ENCODE assay signal across 2 cellular contexts in genomic region chr16:84640145-84640544, GRCh38.
TF ChIP-seq lines count a peak whose summit lies in the region.

No MANE protein-coding gene starts in this region.

TF ChIP-seq in HepG2, 621 proteins besides CTCF, POLR2A, EP300 and RAD21:
- TF ChIP-seq U2AF1 (optimal IDR thresholded peaks at IDR 0.05; ENCODE audit: low read depth, low read length): no peak
- no peak for TF ChIP-seq FOXO1 (CRISPR knock-in tag; IDR thresholded peaks at IDR 0.05)
- no peak for TF ChIP-seq THAP11 (CRISPR knock-in tag; IDR thresholded peaks at IDR 0.05)
- TF ChIP-seq ZNF580 (CRISPR knock-in tag; IDR thresholded peaks at IDR 0.05; ENCODE audit: borderline replicate concordance, low read depth): no peak
- TF ChIP-seq ZNF768 (CRISPR knock-in tag; IDR thresholded peaks at IDR 0.05): peak; percentile 55; the same call in 1 of the 2 replicates
- TF ChIP-seq, protein P1, sequence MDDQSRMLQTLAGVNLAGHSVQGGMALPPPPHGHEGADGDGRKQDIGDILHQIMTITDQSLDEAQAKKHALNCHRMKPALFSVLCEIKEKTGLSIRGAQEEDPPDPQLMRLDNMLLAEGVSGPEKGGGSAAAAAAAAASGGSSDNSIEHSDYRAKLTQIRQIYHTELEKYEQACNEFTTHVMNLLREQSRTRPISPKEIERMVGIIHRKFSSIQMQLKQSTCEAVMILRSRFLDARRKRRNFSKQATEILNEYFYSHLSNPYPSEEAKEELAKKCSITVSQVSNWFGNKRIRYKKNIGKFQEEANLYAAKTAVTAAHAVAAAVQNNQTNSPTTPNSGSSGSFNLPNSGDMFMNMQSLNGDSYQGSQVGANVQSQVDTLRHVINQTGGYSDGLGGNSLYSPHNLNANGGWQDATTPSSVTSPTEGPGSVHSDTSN (CRISPR knock-in tag; IDR thresholded peaks at IDR 0.05; ENCODE audit: borderline replicate concordance): no peak
- no peak for TF ChIP-seq ZNF496 (CRISPR knock-in tag; IDR thresholded peaks at IDR 0.05; ENCODE audit: insufficient replicate concordance)
- no peak for TF ChIP-seq TP53 (CRISPR knock-in tag; conservative IDR thresholded peaks at IDR 0.05)

TF ChIP-seq in WTC11, 78 proteins besides CTCF, POLR2A, EP300 and RAD21:
- TF ChIP-seq SP1 (CRISPR knock-in tag; conservative IDR thresholded peaks at IDR 0.05): no peak
- TF ChIP-seq, protein P2, sequence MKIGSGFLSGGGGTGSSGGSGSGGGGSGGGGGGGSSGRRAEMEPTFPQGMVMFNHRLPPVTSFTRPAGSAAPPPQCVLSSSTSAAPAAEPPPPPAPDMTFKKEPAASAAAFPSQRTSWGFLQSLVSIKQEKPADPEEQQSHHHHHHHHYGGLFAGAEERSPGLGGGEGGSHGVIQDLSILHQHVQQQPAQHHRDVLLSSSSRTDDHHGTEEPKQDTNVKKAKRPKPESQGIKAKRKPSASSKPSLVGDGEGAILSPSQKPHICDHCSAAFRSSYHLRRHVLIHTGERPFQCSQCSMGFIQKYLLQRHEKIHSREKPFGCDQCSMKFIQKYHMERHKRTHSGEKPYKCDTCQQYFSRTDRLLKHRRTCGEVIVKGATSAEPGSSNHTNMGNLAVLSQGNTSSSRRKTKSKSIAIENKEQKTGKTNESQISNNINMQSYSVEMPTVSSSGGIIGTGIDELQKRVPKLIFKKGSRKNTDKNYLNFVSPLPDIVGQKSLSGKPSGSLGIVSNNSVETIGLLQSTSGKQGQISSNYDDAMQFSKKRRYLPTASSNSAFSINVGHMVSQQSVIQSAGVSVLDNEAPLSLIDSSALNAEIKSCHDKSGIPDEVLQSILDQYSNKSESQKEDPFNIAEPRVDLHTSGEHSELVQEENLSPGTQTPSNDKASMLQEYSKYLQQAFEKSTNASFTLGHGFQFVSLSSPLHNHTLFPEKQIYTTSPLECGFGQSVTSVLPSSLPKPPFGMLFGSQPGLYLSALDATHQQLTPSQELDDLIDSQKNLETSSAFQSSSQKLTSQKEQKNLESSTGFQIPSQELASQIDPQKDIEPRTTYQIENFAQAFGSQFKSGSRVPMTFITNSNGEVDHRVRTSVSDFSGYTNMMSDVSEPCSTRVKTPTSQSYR (CRISPR knock-in tag; IDR thresholded peaks at IDR 0.05): no peak
- TF ChIP-seq SMAD4 (CRISPR knock-in tag; IDR thresholded peaks at IDR 0.05): no peak
- no peak for TF ChIP-seq PRRX2 (CRISPR knock-in tag; IDR thresholded peaks at IDR 0.05)
- TF ChIP-seq ELF4 (CRISPR knock-in tag; IDR thresholded peaks at IDR 0.05; ENCODE audit: low read depth): no peak
- TF ChIP-seq HMGA2 (CRISPR knock-in tag; IDR thresholded peaks at IDR 0.05): no peak
- no peak for TF ChIP-seq ATF3 (CRISPR knock-in tag; conservative IDR thresholded peaks at IDR 0.05)
- TF ChIP-seq, protein P3, sequence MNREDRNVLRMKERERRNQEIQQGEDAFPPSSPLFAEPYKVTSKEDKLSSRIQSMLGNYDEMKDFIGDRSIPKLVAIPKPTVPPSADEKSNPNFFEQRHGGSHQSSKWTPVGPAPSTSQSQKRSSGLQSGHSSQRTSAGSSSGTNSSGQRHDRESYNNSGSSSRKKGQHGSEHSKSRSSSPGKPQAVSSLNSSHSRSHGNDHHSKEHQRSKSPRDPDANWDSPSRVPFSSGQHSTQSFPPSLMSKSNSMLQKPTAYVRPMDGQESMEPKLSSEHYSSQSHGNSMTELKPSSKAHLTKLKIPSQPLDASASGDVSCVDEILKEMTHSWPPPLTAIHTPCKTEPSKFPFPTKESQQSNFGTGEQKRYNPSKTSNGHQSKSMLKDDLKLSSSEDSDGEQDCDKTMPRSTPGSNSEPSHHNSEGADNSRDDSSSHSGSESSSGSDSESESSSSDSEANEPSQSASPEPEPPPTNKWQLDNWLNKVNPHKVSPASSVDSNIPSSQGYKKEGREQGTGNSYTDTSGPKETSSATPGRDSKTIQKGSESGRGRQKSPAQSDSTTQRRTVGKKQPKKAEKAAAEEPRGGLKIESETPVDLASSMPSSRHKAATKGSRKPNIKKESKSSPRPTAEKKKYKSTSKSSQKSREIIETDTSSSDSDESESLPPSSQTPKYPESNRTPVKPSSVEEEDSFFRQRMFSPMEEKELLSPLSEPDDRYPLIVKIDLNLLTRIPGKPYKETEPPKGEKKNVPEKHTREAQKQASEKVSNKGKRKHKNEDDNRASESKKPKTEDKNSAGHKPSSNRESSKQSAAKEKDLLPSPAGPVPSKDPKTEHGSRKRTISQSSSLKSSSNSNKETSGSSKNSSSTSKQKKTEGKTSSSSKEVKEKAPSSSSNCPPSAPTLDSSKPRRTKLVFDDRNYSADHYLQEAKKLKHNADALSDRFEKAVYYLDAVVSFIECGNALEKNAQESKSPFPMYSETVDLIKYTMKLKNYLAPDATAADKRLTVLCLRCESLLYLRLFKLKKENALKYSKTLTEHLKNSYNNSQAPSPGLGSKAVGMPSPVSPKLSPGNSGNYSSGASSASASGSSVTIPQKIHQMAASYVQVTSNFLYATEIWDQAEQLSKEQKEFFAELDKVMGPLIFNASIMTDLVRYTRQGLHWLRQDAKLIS (CRISPR knock-in tag; IDR thresholded peaks at IDR 0.05; ENCODE audit: borderline replicate concordance): no peak
- no peak for TF ChIP-seq GRHL2 (CRISPR knock-in tag; IDR thresholded peaks at IDR 0.05; ENCODE audit: insufficient replicate concordance, severe bottlenecking)
- TF ChIP-seq CREB1 (CRISPR knock-in tag; IDR thresholded peaks at IDR 0.05): no peak
- TF ChIP-seq ZBTB21 (CRISPR knock-in tag; IDR thresholded peaks at IDR 0.05; ENCODE audit: borderline replicate concordance): no peak
- no peak for TF ChIP-seq CREM (CRISPR knock-in tag; IDR thresholded peaks at IDR 0.05)
- TF ChIP-seq TEAD4 (CRISPR knock-in tag; IDR thresholded peaks at IDR 0.05): no peak
- TF ChIP-seq ZNF512 (CRISPR knock-in tag; IDR thresholded peaks at IDR 0.05; ENCODE audit: borderline replicate concordance): no peak
- no peak for TF ChIP-seq ZNF263 (CRISPR knock-in tag; IDR thresholded peaks at IDR 0.05; ENCODE audit: low read depth)
- TF ChIP-seq NFATC4 (CRISPR knock-in tag; IDR thresholded peaks at IDR 0.05): no peak
- no peak for TF ChIP-seq ZNF219 (CRISPR knock-in tag; IDR thresholded peaks at IDR 0.05; ENCODE audit: borderline replicate concordance)
- no peak for TF ChIP-seq NFYB (CRISPR knock-in tag; conservative IDR thresholded peaks at IDR 0.05; ENCODE audit: low read depth)
- TF ChIP-seq, protein P4, sequence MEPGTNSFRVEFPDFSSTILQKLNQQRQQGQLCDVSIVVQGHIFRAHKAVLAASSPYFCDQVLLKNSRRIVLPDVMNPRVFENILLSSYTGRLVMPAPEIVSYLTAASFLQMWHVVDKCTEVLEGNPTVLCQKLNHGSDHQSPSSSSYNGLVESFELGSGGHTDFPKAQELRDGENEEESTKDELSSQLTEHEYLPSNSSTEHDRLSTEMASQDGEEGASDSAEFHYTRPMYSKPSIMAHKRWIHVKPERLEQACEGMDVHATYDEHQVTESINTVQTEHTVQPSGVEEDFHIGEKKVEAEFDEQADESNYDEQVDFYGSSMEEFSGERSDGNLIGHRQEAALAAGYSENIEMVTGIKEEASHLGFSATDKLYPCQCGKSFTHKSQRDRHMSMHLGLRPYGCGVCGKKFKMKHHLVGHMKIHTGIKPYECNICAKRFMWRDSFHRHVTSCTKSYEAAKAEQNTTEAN (CRISPR knock-in tag; IDR thresholded peaks at IDR 0.05): no peak
